12 cellular contexts compared by ENCODE assay signal in the genomic region with DNA sequence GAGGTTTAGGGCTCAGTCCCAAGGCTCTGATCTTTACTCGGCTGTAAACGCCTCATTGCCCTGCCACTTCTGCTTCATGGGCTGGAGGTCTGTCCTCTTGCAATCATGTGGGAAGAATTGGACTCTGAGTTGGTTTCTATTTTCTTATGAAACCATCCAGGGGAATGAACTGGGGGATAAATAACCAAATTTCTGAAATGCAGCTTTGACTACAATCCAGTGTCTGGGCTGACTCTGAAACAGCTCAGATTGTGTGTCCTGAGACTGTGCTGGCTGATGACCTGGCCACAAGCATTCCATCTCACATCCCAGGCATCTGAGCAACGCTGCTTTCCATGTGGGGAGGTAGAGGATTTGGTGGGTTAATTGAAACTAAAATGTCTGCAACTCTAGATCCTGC.
A peak's percentile ranks its signal among the peaks of the same experiment; 100 is the strongest.
DNase-seq lines count a peak whose midpoint lies in the region; ATAC-seq, FAIRE-seq and TF ChIP-seq lines count a peak whose summit lies in the region.
"Had no signal": no experiment of that assay in that cellular context is flagged by ENCODE, and none has a peak within 500 bp of the region (broad histone marks: within the 10 kb centered on the region; RNA-seq: fewer than 3 reads in every experiment).

No MANE protein-coding gene starts in this region.

- H3K9ac ChIP-seq in trophoblast cell (ENCODE audit: low read length), result no peak overlapping the region
- H3K9ac ChIP-seq: BLaER1 had no signal

- H3K27me3 ChIP-seq in trophoblast cell (ENCODE audit: insufficient read depth, low read length), result no peaks in the 10 kb centered on the region
- peaks cover 11% of the 10 kb centered on the region for H3K27me3 ChIP-seq in A673 (replicated peaks; ENCODE audit: insufficient read depth, low read depth, low read length, poor library complexity)
- H3K27me3 ChIP-seq: BLaER1, body of pancreas had no signal

- H2BK12ac ChIP-seq in trophoblast cell (ENCODE audit: low read length), result no peak overlapping the region

- no peak overlapping the region for H3K4me2 ChIP-seq in trophoblast cell (ENCODE audit: low read length)
- H3K4me2 ChIP-seq: BLaER1, GM23338 had no signal

- H4K91ac ChIP-seq in trophoblast cell (ENCODE audit: low read depth, low read length), result no peak overlapping the region

- TF ChIP-seq CTCF in fibroblast of villous mesenchyme (IDR thresholded peaks at IDR 0.05; ENCODE audit: insufficient read depth, low read depth, low read length) (no peak), A673 (conservative IDR thresholded peaks at IDR 0.05; ENCODE audit: low read depth, low read length) (no peak)

- no peaks in the 10 kb centered on the region for H3K79me1 ChIP-seq in trophoblast cell (ENCODE audit: low read length)

- H3K27ac ChIP-seq in trophoblast cell (ENCODE audit: low read depth, low read length) (no peak overlapping the region), A673 (ENCODE audit: low read depth, low read length, poor library complexity, severe bottlenecking) (no peak overlapping the region)
- H3K27ac ChIP-seq: BLaER1, body of pancreas had no signal

- in situ Hi-C loops in G401 (cut with HindIII; ENCODE audit: low sequenced_read_pairs), result no loop called here

- no peak for ATAC-seq in GM18867 (IDR thresholded peaks at IDR 0.05; ENCODE audit: unreplicated experiment)
- ATAC-seq: GM23338 had no signal

- no peaks in the 10 kb centered on the region for H3K9me3 ChIP-seq in trophoblast cell (ENCODE audit: insufficient read depth, low read depth, low read length)
- no peaks in the 10 kb centered on the region for H3K9me3 ChIP-seq in A673 (ENCODE audit: low read depth, low read length, poor library complexity, severe bottlenecking)
- H3K9me3 ChIP-seq: BLaER1, body of pancreas had no signal

- no peak for FAIRE-seq in RCC 7860 (lab: Jason Lieb, UNC)

- H2BK120ac ChIP-seq in trophoblast cell (ENCODE audit: insufficient read depth, low read length, poor library complexity), result no peak overlapping the region

- no peaks in the 10 kb centered on the region for H3K4me1 ChIP-seq in trophoblast cell (ENCODE audit: control insufficient read depth in 1 of 2, insufficient read depth in 2 of 2, low read length in 2 of 2)
- H3K4me1 ChIP-seq in A673 (ENCODE audit: insufficient read depth, low read length, poor library complexity, severe bottlenecking), result no peaks in the 10 kb centered on the region
- H3K4me1 ChIP-seq: body of pancreas had no signal

- H2BK5ac ChIP-seq in trophoblast cell (ENCODE audit: low read depth, low read length, poor library complexity), result no peak overlapping the region

- no peak overlapping the region for H3K18ac ChIP-seq in trophoblast cell (ENCODE audit: low read length)

- BruUV-seq in A673 (replicated peaks; lab: Mats Ljungman, UMichigan), result no TSS peak

- H3K4me3 ChIP-seq in fibroblast of villous mesenchyme (ENCODE audit: low read depth, low read length) (no peak overlapping the region), trophoblast cell (ENCODE audit: low read depth, low read length) (no peak overlapping the region), A673 (ENCODE audit: low read depth, low read length, poor library complexity, severe bottlenecking) (no peak overlapping the region)
- H3K4me3 ChIP-seq: BLaER1, body of pancreas, GM23338 had no signal

- H3K79me2 ChIP-seq in trophoblast cell (ENCODE audit: control insufficient read depth, insufficient read depth, low read length, poor library complexity), result no peaks in the 10 kb centered on the region

- POLR2A ChIA-PET in A673 (lab: Charles Lee; ENCODE audit: low non-redundant PET), result no interaction called here

- H3K36me3 ChIP-seq in trophoblast cell (ENCODE audit: control insufficient read depth in 1 of 2, insufficient read depth in 2 of 2, low read length in 2 of 2) (no peaks in the 10 kb centered on the region), A673 (ENCODE audit: insufficient read depth, low read length, poor library complexity, severe bottlenecking) (no peaks in the 10 kb centered on the region)
- H3K36me3 ChIP-seq: BLaER1 had no signal

- no peak overlapping the region for H2AFZ ChIP-seq in trophoblast cell (ENCODE audit: insufficient read depth, low read length, poor library complexity)
- H2AFZ ChIP-seq: GM23338 had no signal

- no peak overlapping the region for H4K12ac ChIP-seq in trophoblast cell (ENCODE audit: low read depth, low read length)

- DNase-seq in AG08396 (ENCODE audit: low spot score) (peak; percentile 84), RCC 7860 (ENCODE audit: low spot score) (peak; percentile 49), fibroblast of villous mesenchyme (ENCODE audit: low read depth) (peak; percentile 73), trophoblast cell (peak; percentile 12 to 46), D341Med (ENCODE audit: low spot score) (no peak), G401 (ENCODE audit: low spot score) (no peak), A673 (ENCODE audit: low spot score) (no peak)
- DNase-seq: T-helper 9 cell had no signal

- no peak overlapping the region for H3K23ac ChIP-seq in trophoblast cell (ENCODE audit: low read length)

- no peak overlapping the region for H2AK5ac ChIP-seq in trophoblast cell (ENCODE audit: low read length)

- WGBS in trophoblast cell (ENCODE audit: extremely low coverage, insufficient coverage, insufficient read length), result no CpG with 5 or more reads among the region's 3 CpGs

- H3K14ac ChIP-seq in trophoblast cell (ENCODE audit: low read length), result no peak overlapping the region

- CTCF ChIA-PET in A673 (lab: Charles Lee), result no interaction called here

- intact Hi-C loops in A673 (cut with micrococcal nuclease; ENCODE audit: unreplicated experiment), result no loop called here

- H3K4ac ChIP-seq in trophoblast cell (ENCODE audit: low read depth, low read length), result no peak overlapping the region

- H4K8ac ChIP-seq in trophoblast cell (ENCODE audit: low read depth, low read length), result no peak overlapping the region

Comparison
In these comparisons a context has a peak if more than half of its experiments do, and no peak if none do; other contexts are left out.
1. DNase-seq: peak in AG08396 (single experiment), RCC 7860 (single experiment), fibroblast of villous mesenchyme (single experiment) and trophoblast cell (2 of 2); none in D341Med (single experiment), G401 (single experiment) and A673 (single experiment).